2 cellular contexts compared by ENCODE assay signal in the genomic region with DNA sequence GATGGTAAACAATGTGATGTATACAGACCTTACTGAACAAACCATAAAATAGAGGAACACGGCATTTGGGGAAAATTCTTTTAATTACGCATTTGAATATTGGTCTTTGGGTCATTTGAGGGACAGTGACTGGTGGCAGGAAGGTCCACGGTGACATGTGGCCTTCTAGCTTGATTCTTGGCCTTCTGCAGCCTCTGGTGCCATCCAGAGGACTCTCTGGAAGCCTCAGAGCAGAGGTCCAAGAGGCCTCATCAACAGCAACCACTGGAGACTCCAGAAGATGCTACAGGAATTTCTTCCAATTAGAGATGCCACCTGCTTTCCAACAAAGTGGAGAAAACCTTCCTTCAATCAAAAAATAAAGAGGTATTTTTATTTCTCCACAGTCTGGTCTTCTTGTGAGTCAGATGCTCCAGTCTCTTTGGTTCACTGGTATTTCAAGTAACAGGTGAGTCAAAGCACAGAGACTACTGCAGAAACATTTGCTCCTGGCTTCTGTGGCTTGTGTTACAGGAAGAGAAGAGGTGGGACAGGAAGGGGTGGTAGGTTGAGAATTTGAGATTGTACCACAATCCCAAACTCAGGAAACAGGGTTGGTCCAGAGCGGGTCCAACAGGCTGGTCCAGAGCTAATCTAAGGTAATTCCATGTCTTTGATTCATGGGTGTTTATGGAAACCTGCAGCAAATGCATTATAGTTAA.
TF ChIP-seq lines count a peak whose summit lies in the region.

No MANE protein-coding gene starts in this region.

TF ChIP-seq in HepG2, 621 proteins besides CTCF, POLR2A, EP300 and RAD21 (continues in another document):
- TF ChIP-seq, protein P1, sequence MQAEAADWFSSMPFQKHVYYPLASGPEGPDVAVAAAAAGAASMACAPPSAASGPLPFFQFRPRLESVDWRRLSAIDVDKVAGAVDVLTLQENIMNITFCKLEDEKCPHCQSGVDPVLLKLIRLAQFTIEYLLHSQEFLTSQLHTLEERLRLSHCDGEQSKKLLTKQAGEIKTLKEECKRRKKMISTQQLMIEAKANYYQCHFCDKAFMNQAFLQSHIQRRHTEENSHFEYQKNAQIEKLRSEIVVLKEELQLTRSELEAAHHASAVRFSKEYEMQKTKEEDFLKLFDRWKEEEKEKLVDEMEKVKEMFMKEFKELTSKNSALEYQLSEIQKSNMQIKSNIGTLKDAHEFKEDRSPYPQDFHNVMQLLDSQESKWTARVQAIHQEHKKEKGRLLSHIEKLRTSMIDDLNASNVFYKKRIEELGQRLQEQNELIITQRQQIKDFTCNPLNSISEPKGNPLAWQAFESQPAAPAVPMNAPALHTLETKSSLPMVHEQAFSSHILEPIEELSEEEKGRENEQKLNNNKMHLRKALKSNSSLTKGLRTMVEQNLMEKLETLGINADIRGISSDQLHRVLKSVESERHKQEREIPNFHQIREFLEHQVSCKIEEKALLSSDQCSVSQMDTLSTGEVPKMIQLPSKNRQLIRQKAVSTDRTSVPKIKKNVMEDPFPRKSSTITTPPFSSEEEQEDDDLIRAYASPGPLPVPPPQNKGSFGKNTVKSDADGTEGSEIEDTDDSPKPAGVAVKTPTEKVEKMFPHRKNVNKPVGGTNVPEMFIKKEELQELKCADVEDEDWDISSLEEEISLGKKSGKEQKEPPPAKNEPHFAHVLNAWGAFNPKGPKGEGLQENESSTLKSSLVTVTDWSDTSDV (CRISPR knock-in tag; IDR thresholded peaks at IDR 0.05), result no peak
- TF ChIP-seq HCFC1 (IDR thresholded peaks at IDR 0.05; ENCODE audit: low read depth, low read length), result no peak
- no peak for TF ChIP-seq ZNF660 (CRISPR knock-in tag; IDR thresholded peaks at IDR 0.05; ENCODE audit: borderline replicate concordance, low read depth)
- TF ChIP-seq SALL1 (CRISPR knock-in tag; IDR thresholded peaks at IDR 0.05), result peak; percentile 27; the same call in 1 of the 2 replicates
- TF ChIP-seq, protein P2, sequence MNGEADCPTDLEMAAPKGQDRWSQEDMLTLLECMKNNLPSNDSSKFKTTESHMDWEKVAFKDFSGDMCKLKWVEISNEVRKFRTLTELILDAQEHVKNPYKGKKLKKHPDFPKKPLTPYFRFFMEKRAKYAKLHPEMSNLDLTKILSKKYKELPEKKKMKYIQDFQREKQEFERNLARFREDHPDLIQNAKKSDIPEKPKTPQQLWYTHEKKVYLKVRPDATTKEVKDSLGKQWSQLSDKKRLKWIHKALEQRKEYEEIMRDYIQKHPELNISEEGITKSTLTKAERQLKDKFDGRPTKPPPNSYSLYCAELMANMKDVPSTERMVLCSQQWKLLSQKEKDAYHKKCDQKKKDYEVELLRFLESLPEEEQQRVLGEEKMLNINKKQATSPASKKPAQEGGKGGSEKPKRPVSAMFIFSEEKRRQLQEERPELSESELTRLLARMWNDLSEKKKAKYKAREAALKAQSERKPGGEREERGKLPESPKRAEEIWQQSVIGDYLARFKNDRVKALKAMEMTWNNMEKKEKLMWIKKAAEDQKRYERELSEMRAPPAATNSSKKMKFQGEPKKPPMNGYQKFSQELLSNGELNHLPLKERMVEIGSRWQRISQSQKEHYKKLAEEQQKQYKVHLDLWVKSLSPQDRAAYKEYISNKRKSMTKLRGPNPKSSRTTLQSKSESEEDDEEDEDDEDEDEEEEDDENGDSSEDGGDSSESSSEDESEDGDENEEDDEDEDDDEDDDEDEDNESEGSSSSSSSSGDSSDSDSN (CRISPR knock-in tag; IDR thresholded peaks at IDR 0.05), result no peak
- TF ChIP-seq, protein P3, sequence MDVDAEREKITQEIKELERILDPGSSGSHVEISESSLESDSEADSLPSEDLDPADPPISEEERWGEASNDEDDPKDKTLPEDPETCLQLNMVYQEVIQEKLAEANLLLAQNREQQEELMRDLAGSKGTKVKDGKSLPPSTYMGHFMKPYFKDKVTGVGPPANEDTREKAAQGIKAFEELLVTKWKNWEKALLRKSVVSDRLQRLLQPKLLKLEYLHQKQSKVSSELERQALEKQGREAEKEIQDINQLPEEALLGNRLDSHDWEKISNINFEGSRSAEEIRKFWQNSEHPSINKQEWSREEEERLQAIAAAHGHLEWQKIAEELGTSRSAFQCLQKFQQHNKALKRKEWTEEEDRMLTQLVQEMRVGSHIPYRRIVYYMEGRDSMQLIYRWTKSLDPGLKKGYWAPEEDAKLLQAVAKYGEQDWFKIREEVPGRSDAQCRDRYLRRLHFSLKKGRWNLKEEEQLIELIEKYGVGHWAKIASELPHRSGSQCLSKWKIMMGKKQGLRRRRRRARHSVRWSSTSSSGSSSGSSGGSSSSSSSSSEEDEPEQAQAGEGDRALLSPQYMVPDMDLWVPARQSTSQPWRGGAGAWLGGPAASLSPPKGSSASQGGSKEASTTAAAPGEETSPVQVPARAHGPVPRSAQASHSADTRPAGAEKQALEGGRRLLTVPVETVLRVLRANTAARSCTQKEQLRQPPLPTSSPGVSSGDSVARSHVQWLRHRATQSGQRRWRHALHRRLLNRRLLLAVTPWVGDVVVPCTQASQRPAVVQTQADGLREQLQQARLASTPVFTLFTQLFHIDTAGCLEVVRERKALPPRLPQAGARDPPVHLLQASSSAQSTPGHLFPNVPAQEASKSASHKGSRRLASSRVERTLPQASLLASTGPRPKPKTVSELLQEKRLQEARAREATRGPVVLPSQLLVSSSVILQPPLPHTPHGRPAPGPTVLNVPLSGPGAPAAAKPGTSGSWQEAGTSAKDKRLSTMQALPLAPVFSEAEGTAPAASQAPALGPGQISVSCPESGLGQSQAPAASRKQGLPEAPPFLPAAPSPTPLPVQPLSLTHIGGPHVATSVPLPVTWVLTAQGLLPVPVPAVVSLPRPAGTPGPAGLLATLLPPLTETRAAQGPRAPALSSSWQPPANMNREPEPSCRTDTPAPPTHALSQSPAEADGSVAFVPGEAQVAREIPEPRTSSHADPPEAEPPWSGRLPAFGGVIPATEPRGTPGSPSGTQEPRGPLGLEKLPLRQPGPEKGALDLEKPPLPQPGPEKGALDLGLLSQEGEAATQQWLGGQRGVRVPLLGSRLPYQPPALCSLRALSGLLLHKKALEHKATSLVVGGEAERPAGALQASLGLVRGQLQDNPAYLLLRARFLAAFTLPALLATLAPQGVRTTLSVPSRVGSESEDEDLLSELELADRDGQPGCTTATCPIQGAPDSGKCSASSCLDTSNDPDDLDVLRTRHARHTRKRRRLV (CRISPR knock-in tag; IDR thresholded peaks at IDR 0.05), result no peak
- peak; percentile 48; the same call in 1 of the 2 replicates for TF ChIP-seq MYC (CRISPR knock-in tag; IDR thresholded peaks at IDR 0.05; ENCODE audit: borderline replicate concordance)
- TF ChIP-seq ZNF292 (CRISPR knock-in tag; IDR thresholded peaks at IDR 0.05; ENCODE audit: borderline replicate concordance, low read depth), result no peak
- TF ChIP-seq JUND (CRISPR knock-in tag; IDR thresholded peaks at IDR 0.05), result no peak
- TF ChIP-seq SKI (IDR thresholded peaks at IDR 0.05; ENCODE audit: partially characterized antibody), result no peak
- TF ChIP-seq, protein P4, sequence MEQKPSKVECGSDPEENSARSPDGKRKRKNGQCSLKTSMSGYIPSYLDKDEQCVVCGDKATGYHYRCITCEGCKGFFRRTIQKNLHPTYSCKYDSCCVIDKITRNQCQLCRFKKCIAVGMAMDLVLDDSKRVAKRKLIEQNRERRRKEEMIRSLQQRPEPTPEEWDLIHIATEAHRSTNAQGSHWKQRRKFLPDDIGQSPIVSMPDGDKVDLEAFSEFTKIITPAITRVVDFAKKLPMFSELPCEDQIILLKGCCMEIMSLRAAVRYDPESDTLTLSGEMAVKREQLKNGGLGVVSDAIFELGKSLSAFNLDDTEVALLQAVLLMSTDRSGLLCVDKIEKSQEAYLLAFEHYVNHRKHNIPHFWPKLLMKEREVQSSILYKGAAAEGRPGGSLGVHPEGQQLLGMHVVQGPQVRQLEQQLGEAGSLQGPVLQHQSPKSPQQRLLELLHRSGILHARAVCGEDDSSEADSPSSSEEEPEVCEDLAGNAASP (CRISPR knock-in tag; IDR thresholded peaks at IDR 0.05; ENCODE audit: borderline replicate concordance), result 0 out of 2 replicates have a peak, but pooled peaks have one; percentile 28
- TF ChIP-seq ZNF350 (CRISPR knock-in tag; IDR thresholded peaks at IDR 0.05; ENCODE audit: borderline replicate concordance, low read depth), result no peak

TF ChIP-seq in GM12891, 5 proteins besides CTCF, POLR2A, EP300 and RAD21:
- no peak for TF ChIP-seq SPI1 (IDR thresholded peaks at IDR 0.05; ENCODE audit: low read depth, low read length)
